8 cellular contexts compared by ENCODE assay signal in the genomic region with DNA sequence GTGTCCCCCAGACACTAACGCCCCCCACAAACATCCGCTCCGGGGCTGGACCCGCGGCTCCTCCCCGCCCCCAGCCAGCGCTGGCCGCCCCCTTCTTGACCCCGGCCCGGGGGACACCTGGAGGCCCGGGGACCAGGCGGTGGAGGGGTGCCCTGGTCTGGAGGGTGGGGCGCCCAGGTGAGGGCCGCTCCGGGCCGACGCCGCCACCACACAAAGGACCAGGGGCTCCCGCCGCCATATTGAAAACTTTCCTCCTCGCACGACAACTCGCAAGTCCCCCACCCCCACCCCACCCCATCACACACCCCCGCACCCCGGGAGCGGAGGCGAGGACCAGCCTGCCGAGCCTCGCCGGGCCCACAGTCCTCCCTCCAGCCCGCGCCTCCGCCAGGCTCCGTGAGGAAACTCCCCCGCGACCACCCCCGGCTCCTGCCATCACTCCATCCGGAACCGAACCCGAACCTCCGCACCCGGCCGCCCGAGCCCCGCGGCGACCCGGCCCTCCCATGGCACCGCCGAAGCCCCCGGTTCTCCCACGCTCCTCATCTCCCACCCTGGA. TPM values are rescaled to one million over a fixed set of nuclear protein-coding genes. Genes with fewer than 3 reads are reported as not detected.
DNase-seq lines count a peak whose midpoint lies in the region; ATAC-seq, FAIRE-seq and TF ChIP-seq lines count a peak whose summit lies in the region.

No MANE protein-coding gene starts in this region.

- H3K9ac ChIP-seq in keratinocyte (ENCODE audit: control insufficient read depth, extremely low read depth, insufficient read depth, low read length) = peak overlapping the region; percentile 95

- peaks cover 5% of the 10 kb centered on the region; the same call in 1 of the 2 replicates for H3F3A ChIP-seq in GM23338 (replicated peaks; ENCODE audit: low read depth)

- no peaks in the 10 kb centered on the region for H3K9me3 ChIP-seq in keratinocyte (ENCODE audit: control insufficient read depth, low read depth, low read length)

- H3K4me2 ChIP-seq in GM23338 (peak overlapping the region; percentile 89), keratinocyte (ENCODE audit: control insufficient read depth, extremely low read depth, insufficient read depth, low read depth, low read length) (peak overlapping the region; percentile 22)

- POLR2A ChIA-PET in MCF 10A (lab: Yijun Ruan, JAX) = interaction anchor here (0.6 to 4.3 kb wide), 32 partner anchors 9 to 1687 kb away, joined by 3 to 39 read pairs (median 4); partner anchors contain the start of genes KLHL12, RABIF and TMEM183A

- intact Hi-C loops in MCF 10A (cut with micrococcal nuclease) = loop anchor here (5.0 kb wide), 1 partner anchor 55 kb away; no protein-coding TSS in a partner anchor

- H4K20me1 ChIP-seq in GM23338 (replicated peaks; ENCODE audit: insufficient read depth) (peaks cover 17% of the 10 kb centered on the region), keratinocyte (ENCODE audit: control insufficient read depth, extremely low read depth, insufficient read depth, low read length) (peaks cover 11% of the 10 kb centered on the region)

- BruUV-seq in MCF 10A (replicated peaks; lab: Mats Ljungman, UMichigan) = no TSS peak

- H3K27ac ChIP-seq in GM23338 (ENCODE audit: low read depth) (0 out of 2 replicates have a peak overlapping the region, but pooled peaks have one; percentile 48), keratinocyte (ENCODE audit: control insufficient read depth, insufficient read depth, low read length) (peak overlapping the region; percentile 90)

- H3K4me3 Mint-ChIP-seq in GM23338 = peak overlapping the region; percentile 78
- peak overlapping the region; percentile 83 for H3K4me3 Mint-ChIP-seq in MCF 10A (ENCODE audit: unreplicated experiment)

- dilution Hi-C loops in keratinocyte (cut with MboI; ENCODE audit: extremely low pct_ligation_motif_present, low sequenced_read_pairs) = no loop called here

- H3K36me3 ChIP-seq in GM23338 (ENCODE audit: insufficient read depth) (no peaks in the 10 kb centered on the region), keratinocyte (ENCODE audit: control insufficient read depth in 2 of 2, extremely low read depth in 1 of 2, insufficient read depth in 2 of 2, low read length in 2 of 2) (no peaks in the 10 kb centered on the region)

- H3K27ac Mint-ChIP-seq in GM23338 (no peak overlapping the region), MCF 10A (ENCODE audit: low read depth, unreplicated experiment) (peak overlapping the region; percentile 82)

- FAIRE-seq in keratinocyte (lab: Jason Lieb, UNC) = no peak

- ATAC-seq in GM23338 (peak; percentile 2), GM21515 (IDR thresholded peaks at IDR 0.05; ENCODE audit: unreplicated experiment) (no peak)

- no peaks in the 10 kb centered on the region; the same call in 1 of the 2 replicates for H3K9me2 ChIP-seq in GM23338 (ENCODE audit: insufficient read depth)

- H3K79me2 ChIP-seq in GM23338 (replicated peaks; ENCODE audit: insufficient read depth) (peaks cover 65% of the 10 kb centered on the region), keratinocyte (ENCODE audit: control insufficient read depth, insufficient read depth, low read length) (peaks cover 56% of the 10 kb centered on the region)

- H3K27me3 ChIP-seq in GM23338 (ENCODE audit: insufficient read depth) = peaks cover 18% of the 10 kb centered on the region
- H3K27me3 ChIP-seq in keratinocyte (ENCODE audit: control insufficient read depth, extremely low read depth, insufficient read depth, low read length) = no peaks in the 10 kb centered on the region

- TF ChIP-seq CTCF in GM23338 (conservative IDR thresholded peaks at IDR 0.05; ENCODE audit: low read depth in 2 of 2) (no peak), MCF 10A (IDR thresholded peaks at IDR 0.05; ENCODE audit: unreplicated experiment) (no peak), keratinocyte (optimal IDR thresholded peaks at IDR 0.05 in 1 of 3, IDR thresholded peaks at IDR 0.05 in 1 of 3, conservative IDR thresholded peaks at IDR 0.05 in 1 of 3; ENCODE audit: extremely low read depth in 1 of 3, insufficient read depth in 2 of 3, low read length in 3 of 3) (no peak)

- peak; percentile 44 for DNase-seq in A172 (ENCODE audit: low spot score)
- DNase-seq in GM23338 (ENCODE audit: low spot score) = peak; percentile 65
- DNase-seq in T-helper 9 cell = peak; percentile 24
- peak; percentile 66 for DNase-seq in MCF 10A (ENCODE audit: unreplicated experiment)
- DNase-seq in keratinocyte (ENCODE audit: low read depth, low spot score) = no peak
- DNase-seq in stimulated activated CD4-positive, alpha-beta T cell treated with anti-CD3 and anti-CD28 coated beads, Interleukin-1b, Interleukin-23, amount 100 ng/mL, for 24 hours (ENCODE audit: low read depth in 4 of 4, low spot score in 1 of 4) = peak in 3 of 4 experiments; percentile 12 to 35 (median 14)
- no peak for DNase-seq in DMS153 (lab: John Stamatoyannopoulos, UW)

- H3K4me1 Mint-ChIP-seq in GM23338 (peaks cover 56% of the 10 kb centered on the region), MCF 10A (ENCODE audit: insufficient read depth, unreplicated experiment) (peaks cover 58% of the 10 kb centered on the region)

- H3K4me1 ChIP-seq in GM23338 (ENCODE audit: insufficient read depth) (peaks cover 54% of the 10 kb centered on the region), keratinocyte (ENCODE audit: control insufficient read depth, extremely low read depth, insufficient read depth, low read length) (peaks cover 50% of the 10 kb centered on the region)

- no peaks in the 10 kb centered on the region; the same call in 2 of the 3 replicates for H3K36me3 Mint-ChIP-seq in GM23338 (ENCODE audit: low read depth)
- peaks cover 8% of the 10 kb centered on the region for H3K36me3 Mint-ChIP-seq in MCF 10A (ENCODE audit: insufficient read depth, unreplicated experiment)

- H3K9me1 ChIP-seq in keratinocyte (ENCODE audit: control insufficient read depth, extremely low read depth, insufficient read depth, low read length) = no peaks in the 10 kb centered on the region

- H2AFZ ChIP-seq in GM23338 = no peak overlapping the region
- H2AFZ ChIP-seq in keratinocyte (ENCODE audit: control insufficient read depth, low read length) = no peak overlapping the region

- CTCF ChIA-PET in MCF 10A (lab: Yijun Ruan, JAX) = no interaction called here

- peaks cover 13% of the 10 kb centered on the region for H3K27me3 Mint-ChIP-seq in GM23338 (ENCODE audit: insufficient read depth, low read depth, poor library complexity)
- no peaks in the 10 kb centered on the region for H3K27me3 Mint-ChIP-seq in MCF 10A (ENCODE audit: insufficient read depth, unreplicated experiment)

- H3K9me3 Mint-ChIP-seq in GM23338 = no peaks in the 10 kb centered on the region
- no peaks in the 10 kb centered on the region for H3K9me3 Mint-ChIP-seq in MCF 10A (ENCODE audit: unreplicated experiment)

- H3K4me3 ChIP-seq in GM23338 = peak overlapping the region; percentile 66
- H3K4me3 ChIP-seq in keratinocyte (ENCODE audit: control insufficient read depth in 2 of 3, extremely low read depth in 1 of 3, insufficient read depth in 2 of 3, low read depth in 1 of 3, low read length in 3 of 3) = peak overlapping the region; percentile 69 to 95 (median 91)

TF ChIP-seq in GM23338, 12 proteins besides CTCF, POLR2A, EP300 and RAD21 (continues in another document):
- no peak for TF ChIP-seq ZNF331 (CRISPR knock-in tag; IDR thresholded peaks at IDR 0.05; ENCODE audit: low read depth)

RNA-seq across cellular contexts. Expression of gene KDM5B, which starts 0.8 kb away (rescaled TPM):
- 58.6 and 59.2 TPM in 2 replicates for total RNA-seq in A172 (2014; rRNA removed; shearing (Covaris generic))
- total RNA-seq in GM23338 (2014; rRNA removed; shearing (Covaris generic)) = 186 and 202 TPM in 2 replicates
- polyA plus RNA-seq in GM23338 (2016; fragmentation: Nextera tagmentation; extraction: Ambion mirVana) (150 and 175 TPM in 2 replicates), keratinocyte (57.6 to 60.1 TPM (median 59.9 TPM) in 3 replicates)
- total RNA-seq in MCF 10A (2022) = 180 and 203 TPM in 2 replicates
- polyA plus RNA-seq in keratinocyte (2011; ENCODE audit: low read depth) = 151 TPM
- polyA plus RNA-seq in keratinocyte (2011; cell fraction: cytosol; rRNA removed) = 33.8 and 53.8 TPM in 2 replicates
- 151 and 176 TPM in 2 replicates for polyA plus RNA-seq in keratinocyte (2011; cell fraction: nucleus; rRNA removed)
- 33.4 and 44.8 TPM in 2 replicates for polyA plus RNA-seq in keratinocyte (2012; ENCODE audit: low replicate concordance)
- polyA minus RNA-seq in keratinocyte = 60.2 to 203 TPM (median 145 TPM) in 3 replicates
- 55.4 TPM for polyA minus RNA-seq in keratinocyte (2011; cell fraction: cytosol; rRNA and poly(A)+ RNA removed)
- polyA minus RNA-seq in keratinocyte (2011; cell fraction: nucleus; rRNA and poly(A)+ RNA removed) = 202 and 305 TPM in 2 replicates

RNA-seq across cellular contexts. Expression of gene PCAT6, which starts 3.3 kb away (rescaled TPM):
- not detected in 2 replicates for total RNA-seq in A172 (2014; rRNA removed; shearing (Covaris generic))
- 7.2 TPM in 1 of 2 replicates, not detected in the other for total RNA-seq in GM23338 (2014; rRNA removed; shearing (Covaris generic))
- polyA plus RNA-seq in GM23338 (2016; fragmentation: Nextera tagmentation; extraction: Ambion mirVana) (28.1 and 28.7 TPM in 2 replicates), keratinocyte (1.6 to 3.5 TPM (median 2.3 TPM) in 3 replicates)
- 3.2 and 5.4 TPM in 2 replicates for total RNA-seq in MCF 10A (2022)
- polyA plus RNA-seq in keratinocyte (2011; ENCODE audit: low read depth) = 1.5 TPM
- polyA plus RNA-seq in keratinocyte (2011; cell fraction: cytosol; rRNA removed) = 3.5 and 7.5 TPM in 2 replicates
- 5.3 and 6.0 TPM in 2 replicates for polyA plus RNA-seq in keratinocyte (2011; cell fraction: nucleus; rRNA removed)
- polyA plus RNA-seq in keratinocyte (2012; ENCODE audit: low replicate concordance) = 5.5 and 15.1 TPM in 2 replicates
- polyA minus RNA-seq in keratinocyte = 0.62 to 2.3 TPM (median 1.2 TPM) in 3 replicates
- polyA minus RNA-seq in keratinocyte (2011; cell fraction: cytosol; rRNA and poly(A)+ RNA removed) = not detected
- polyA minus RNA-seq in keratinocyte (2011; cell fraction: nucleus; rRNA and poly(A)+ RNA removed) = 0.93 and 1.2 TPM in 2 replicates

Comparison
In these comparisons a context has a peak if more than half of its experiments do, and no peak if none do; other contexts are left out.
1. DNase-seq: peak in A172 (single experiment), GM23338 (single experiment), T-helper 9 cell (single experiment), MCF 10A (single experiment) and stimulated activated CD4-positive, alpha-beta T cell treated with anti-CD3 and anti-CD28 coated beads, Interleukin-1b, Interleukin-23, amount 100 ng/mL, for 24 hours (3 of 4); none in keratinocyte (single experiment) and DMS153 (single experiment).